In the genomic region with DNA sequence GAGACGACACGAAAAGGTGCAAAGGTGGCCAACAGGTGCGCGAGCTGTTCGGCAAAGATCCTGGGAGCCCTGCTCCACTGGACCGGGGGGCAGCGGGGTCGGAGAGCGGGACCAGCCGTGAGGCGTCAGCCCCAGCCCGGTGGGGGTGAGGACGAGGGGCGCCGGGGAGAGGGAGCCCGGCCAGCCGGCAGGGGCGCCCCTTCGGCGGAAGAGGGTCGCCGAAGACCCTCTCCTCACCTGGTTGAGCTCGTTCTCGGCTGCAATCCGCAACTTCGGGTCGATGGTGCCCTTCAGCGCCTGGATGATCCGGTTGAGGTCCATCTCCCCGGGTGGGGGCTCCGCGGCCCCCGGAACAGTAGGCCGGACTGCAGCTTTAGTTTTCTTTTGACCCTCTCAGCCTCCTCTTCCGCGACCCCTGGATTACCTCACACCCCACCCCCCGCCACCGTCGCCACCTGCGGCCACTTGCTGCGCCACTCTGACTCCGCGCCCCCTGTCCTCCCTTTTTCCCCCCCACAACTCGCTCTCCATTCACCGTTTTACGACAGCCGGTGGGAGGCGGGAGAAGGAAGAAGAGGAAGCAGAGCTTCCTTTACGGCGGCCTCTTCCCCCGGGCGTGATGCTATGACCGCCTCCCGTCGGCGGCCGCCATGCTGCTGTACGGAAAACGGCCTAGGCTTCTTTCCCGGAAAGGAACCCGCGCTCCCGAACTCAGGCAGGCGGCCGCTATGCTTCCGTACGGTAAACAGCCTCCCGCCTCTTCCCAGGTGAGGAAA, we compare ENCODE assay signal across 8 cellular contexts. TPM values are rescaled to one million over a fixed set of nuclear protein-coding genes. Genes with fewer than 3 reads are reported as not detected.
DNase-seq lines count a peak whose midpoint lies in the region; ATAC-seq and TF ChIP-seq lines count a peak whose summit lies in the region.

Gene IPO8 (minus strand): TSS at position 543 of the 776 bp plus-strand sequence. CDS start 222 bp downstream, at position 321.

- H3K4me1 Mint-ChIP-seq in CD14-positive monocyte = peaks cover 35% of the 10 kb centered on the region

- peaks cover 2 to 10% (median 4%) of the 10 kb centered on the region in 3 donors for H3K27me3 Mint-ChIP-seq in CD14-positive monocyte (ENCODE audit: low read depth in 3 of 3)

- intact Hi-C loops in CD14-positive monocyte (cut with micrococcal nuclease) = loop anchor here in 1 of 2 donors (10.0 kb wide), 1 partner anchor 59 kb away; the partner anchor contains the start of gene CAPRIN2

- H3K36me3 Mint-ChIP-seq in CD14-positive monocyte = peaks cover 0 to under 1% of the 10 kb centered on the region in 2 donors

- TF ChIP-seq CTCF in CD14-positive monocyte (IDR thresholded peaks at IDR 0.05) = no peak

- no peaks in the 10 kb centered on the region for H3K9me3 Mint-ChIP-seq in CD14-positive monocyte

- peak within 1 kb of the TSS; percentile 92 to 97 for H3K4me3 Mint-ChIP-seq in CD14-positive monocyte

- ATAC-seq in GM19351 (IDR thresholded peaks at IDR 0.05; ENCODE audit: unreplicated experiment) (peak; percentile 78), HG03521 (IDR thresholded peaks at IDR 0.05; ENCODE audit: unreplicated experiment) (peak; percentile 79), left lobe of liver (peak; percentile 97)

- DNase-seq in CD14-positive monocyte (ENCODE audit: low spot score) (peak; percentile 86), NCI-H69 (lab: John Stamatoyannopoulos, UW) (peak; percentile 100), dedifferentiated amniotic fluid mesenchymal stem cell (ENCODE audit: extremely low spot score) (peak; percentile 83), left lobe of liver (ENCODE audit: low spot score) (peak; percentile 94)
- DNase-seq in activated CD4-positive, alpha-beta T cell treated with anti-CD3 and anti-CD28 coated beads, Interleukin-2, amount 50 U/mL, for 1 hour = peak; percentile 78
- DNase-seq in stimulated activated CD4-positive, alpha-beta T cell treated with anti-CD3 and anti-CD28 coated beads, Interleukin-2, amount 100 ng/mL, for 48 hours = peak; percentile 72 to 76

- H3K27ac Mint-ChIP-seq in CD14-positive monocyte = peak within 1 kb of the TSS; percentile 64 to 94 (median 86)

RNA-seq across cellular contexts. Expression of gene IPO8, which starts in this region (rescaled TPM):
- 10 to 100 TPM in 1 of 2 donors, 1 to 10 TPM in 1; 8.4 to 15.8 TPM for polyA plus RNA-seq in CD14-positive monocyte
- total RNA-seq in left lobe of liver = 27.8 TPM

Comparison
In these comparisons a context has a peak if more than half of its experiments do, and no peak if none do; other contexts are left out.
1. Peak in every context shown above with its lines: DNase-seq and ATAC-seq.